9 cellular contexts compared by ENCODE assay signal in genomic region chr7:44618754-44619153, GRCh38. TPM values are rescaled to one million over a fixed set of nuclear protein-coding genes. Genes with fewer than 3 reads are reported as not detected.
DNase-seq lines count a peak whose midpoint lies in the region; ATAC-seq, FAIRE-seq and TF ChIP-seq lines count a peak whose summit lies in the region.
"Had no signal": no experiment of that assay in that cellular context is flagged by ENCODE, and none has a peak within 500 bp of the region (broad histone marks: within the 10 kb centered on the region; RNA-seq: fewer than 3 reads in every experiment).

No MANE protein-coding gene starts in this region.

- H3K36me3 ChIP-seq in endodermal cell (ENCODE audit: control insufficient read depth, insufficient read depth, low read length), result no peaks in the 10 kb centered on the region

- no peaks in the 10 kb centered on the region for H3K9me3 Mint-ChIP-seq in activated CD4-positive, alpha-beta T cell treated with anti-CD3 and anti-CD28 coated beads, Interleukin-2, amount 10 ng/mL, durations not matched to agents 24 days and 14 days
- no peaks in the 10 kb centered on the region for H3K9me3 Mint-ChIP-seq in endodermal cell
- no peaks in the 10 kb centered on the region for H3K9me3 Mint-ChIP-seq in progenitor cell of endocrine pancreas (ENCODE audit: low read depth)

- H3K4me1 Mint-ChIP-seq in activated CD4-positive, alpha-beta T cell treated with anti-CD3 and anti-CD28 coated beads, Interleukin-2, amount 10 ng/mL, durations not matched to agents 24 days and 14 days, result peaks cover 71% of the 10 kb centered on the region
- peaks cover 6% of the 10 kb centered on the region for H3K4me1 Mint-ChIP-seq in endodermal cell
- peaks cover 32% of the 10 kb centered on the region for H3K4me1 Mint-ChIP-seq in progenitor cell of endocrine pancreas (ENCODE audit: low read depth)

- H3K4me1 ChIP-seq in endodermal cell (ENCODE audit: control insufficient read depth, insufficient read depth, low read length), result no peaks in the 10 kb centered on the region

- no peak for ATAC-seq in GM18519 (IDR thresholded peaks at IDR 0.05; ENCODE audit: low FRiP score, unreplicated experiment)

- intact Hi-C loops in activated CD4-positive, alpha-beta T cell treated with anti-CD3 and anti-CD28 coated beads, Interleukin-2, amount 10 ng/mL, durations not matched to agents 24 days and 14 days (cut with micrococcal nuclease), result no loop called here

- peaks cover 35% of the 10 kb centered on the region for H3K36me3 Mint-ChIP-seq in activated CD4-positive, alpha-beta T cell treated with anti-CD3 and anti-CD28 coated beads, Interleukin-2, amount 10 ng/mL, durations not matched to agents 24 days and 14 days (ENCODE audit: low read depth)
- H3K36me3 Mint-ChIP-seq in endodermal cell (ENCODE audit: low read depth) (no peaks in the 10 kb centered on the region), progenitor cell of endocrine pancreas (ENCODE audit: insufficient read depth) (peaks cover 4% of the 10 kb centered on the region)

- no peak overlapping the region for H3K27ac ChIP-seq in endodermal cell (ENCODE audit: low read depth, low read length)
- H3K27ac ChIP-seq: tibial artery had no signal

- TF ChIP-seq CTCF in endodermal cell (conservative IDR thresholded peaks at IDR 0.05), result no peak
- no peak for TF ChIP-seq CTCF in progenitor cell of endocrine pancreas (IDR thresholded peaks at IDR 0.05; ENCODE audit: unreplicated experiment)

- no peaks in the 10 kb centered on the region for H3K27me3 Mint-ChIP-seq in activated CD4-positive, alpha-beta T cell treated with anti-CD3 and anti-CD28 coated beads, Interleukin-2, amount 10 ng/mL, durations not matched to agents 24 days and 14 days
- H3K27me3 Mint-ChIP-seq in endodermal cell (ENCODE audit: insufficient read depth), result no peaks in the 10 kb centered on the region
- no peaks in the 10 kb centered on the region for H3K27me3 Mint-ChIP-seq in progenitor cell of endocrine pancreas

- FAIRE-seq in H54 (lab: Jason Lieb, UNC), result no peak

- TF ChIP-seq POLR2A in H54 (IDR thresholded peaks at IDR 0.05; ENCODE audit: low read depth, low read length), result no peak

- no peaks in the 10 kb centered on the region for H3K27me3 ChIP-seq in endodermal cell (ENCODE audit: control insufficient read depth, insufficient read depth, low read length, poor library complexity, severe bottlenecking)
- H3K27me3 ChIP-seq: tibial artery had no signal

- H3K9me3 ChIP-seq in endodermal cell (ENCODE audit: control insufficient read depth, low read length), result no peaks in the 10 kb centered on the region
- H3K9me3 ChIP-seq: tibial artery had no signal

- no peak overlapping the region for H3K9ac ChIP-seq in endodermal cell (ENCODE audit: extremely low read depth, low read length, poor library complexity, severe bottlenecking)

- DNase-seq in activated CD4-positive, alpha-beta T cell treated with anti-CD3 and anti-CD28 coated beads, Interleukin-2, amount 10 ng/mL, durations not matched to agents 24 days and 14 days, result peak; percentile 71
- DNase-seq in activated CD4-positive, alpha-beta T cell treated with anti-CD3 and anti-CD28 coated beads for 1 hour, result no peak
- DNase-seq in NCI-H510A treated with DMSO at 0.1 percent for 48 hours (lab: John Stamatoyannopoulos, UW) (peak; percentile 54), endodermal cell (no peak), progenitor cell of endocrine pancreas (ENCODE audit: low spot score, unreplicated experiment) (no peak), H54 (ENCODE audit: insufficient read length, low spot score) (no peak), NCI-H524 (lab: John Stamatoyannopoulos, UW) (no peak)
- DNase-seq: tibial artery had no signal

- H3K27ac Mint-ChIP-seq in activated CD4-positive, alpha-beta T cell treated with anti-CD3 and anti-CD28 coated beads, Interleukin-2, amount 10 ng/mL, durations not matched to agents 24 days and 14 days, result peak overlapping the region; percentile 92
- H3K27ac Mint-ChIP-seq in endodermal cell (peak overlapping the region; percentile 1), progenitor cell of endocrine pancreas (peak overlapping the region; percentile 67)

- H3K4me3 Mint-ChIP-seq in activated CD4-positive, alpha-beta T cell treated with anti-CD3 and anti-CD28 coated beads, Interleukin-2, amount 10 ng/mL, durations not matched to agents 24 days and 14 days, result peak overlapping the region; percentile 34
- H3K4me3 Mint-ChIP-seq in endodermal cell (no peak overlapping the region), progenitor cell of endocrine pancreas (ENCODE audit: low read depth) (no peak overlapping the region)

- 94 to 100% methylated on average over 1 to 3 of the region's 3 CpGs for WGBS in endodermal cell (ENCODE audit: insufficient coverage in 1 of 2, insufficient read length in 1 of 2), 2 experiments

- H3K4me3 ChIP-seq in endodermal cell (ENCODE audit: low read length), result no peak overlapping the region
- H3K4me3 ChIP-seq: tibial artery had no signal

RNA-seq across cellular contexts. Expression of gene OGDH, which starts 12.3 kb away (rescaled TPM):
- 99.5 and 102 TPM in 2 replicates for total RNA-seq in activated CD4-positive, alpha-beta T cell treated with anti-CD3 and anti-CD28 coated beads, Interleukin-2, amount 10 ng/mL, durations not matched to agents 24 days and 14 days
- 10 to 100 TPM; 82.5 to 96.0 TPM for total RNA-seq in endodermal cell
- 42.6 TPM for polyA plus RNA-seq in endodermal cell (2013, experiment 1 of 2)
- 42.7 TPM for polyA plus RNA-seq in endodermal cell (2013, experiment 2 of 2)
- total RNA-seq in progenitor cell of endocrine pancreas, result 93.5 and 105 TPM in 2 replicates

RNA-seq across cellular contexts. Expression of gene TMED4, which starts 36.7 kb away (rescaled TPM):
- total RNA-seq in activated CD4-positive, alpha-beta T cell treated with anti-CD3 and anti-CD28 coated beads, Interleukin-2, amount 10 ng/mL, durations not matched to agents 24 days and 14 days, result 78.4 and 80.2 TPM in 2 replicates
- total RNA-seq in endodermal cell (100 to 1,000 TPM in 1 of 2 donors, 10 to 100 TPM in 1; 75.4 to 109 TPM), progenitor cell of endocrine pancreas (117 and 119 TPM in 2 replicates)
- 105 TPM for polyA plus RNA-seq in endodermal cell (2013, experiment 1 of 2)
- polyA plus RNA-seq in endodermal cell (2013, experiment 2 of 2), result 95.6 TPM

RNA-seq across cellular contexts. Expression of gene DDX56, which starts 45.0 kb away (rescaled TPM):
- 162 and 172 TPM in 2 replicates for total RNA-seq in activated CD4-positive, alpha-beta T cell treated with anti-CD3 and anti-CD28 coated beads, Interleukin-2, amount 10 ng/mL, durations not matched to agents 24 days and 14 days
- total RNA-seq in endodermal cell (10 to 100 TPM; 73.6 to 79.2 TPM), progenitor cell of endocrine pancreas (111 and 120 TPM in 2 replicates)
- 66.7 TPM for polyA plus RNA-seq in endodermal cell (2013, experiment 1 of 2)
- polyA plus RNA-seq in endodermal cell (2013, experiment 2 of 2), result 57.5 TPM

Comparison
In these comparisons a context has a peak if more than half of its experiments do, and no peak if none do; other contexts are left out.
1. DNase-seq: peak in activated CD4-positive, alpha-beta T cell treated with anti-CD3 and anti-CD28 coated beads, Interleukin-2, amount 10 ng/mL, durations not matched to agents 24 days and 14 days (single experiment) and NCI-H510A treated with DMSO at 0.1 percent for 48 hours (single experiment); none in activated CD4-positive, alpha-beta T cell treated with anti-CD3 and anti-CD28 coated beads for 1 hour (single experiment), endodermal cell (single experiment), progenitor cell of endocrine pancreas (single experiment), H54 (single experiment) and NCI-H524 (0 of 2).
2. H3K27ac Mint-ChIP-seq: peak in every context shown above with its lines; median percentile 92 in activated CD4-positive, alpha-beta T cell treated with anti-CD3 and anti-CD28 coated beads, Interleukin-2, amount 10 ng/mL, durations not matched to agents 24 days and 14 days; 67 in progenitor cell of endocrine pancreas; 1 in endodermal cell.